ENCODE assay signal across 14 cellular contexts in genomic region chr2:160893581-160893980, GRCh38.
A peak's percentile ranks its signal among the peaks of the same experiment; 100 is the strongest.
DNase-seq lines count a peak whose midpoint lies in the region; ATAC-seq and TF ChIP-seq lines count a peak whose summit lies in the region.
"Had no signal": no experiment of that assay in that cellular context is flagged by ENCODE, and none has a peak within 500 bp of the region (broad histone marks: within the 10 kb centered on the region; RNA-seq: fewer than 3 reads in every experiment).

No MANE protein-coding gene starts in this region.

- no peak overlapping the region for H2AK5ac ChIP-seq in neuronal stem cell (ENCODE audit: low read depth, low read length)

- peak; percentile 56 for DNase-seq in Right ventricle myocardium superior
- DNase-seq in right atrium auricular region (ENCODE audit: low spot score): no peak
- peak; percentile 33 for DNase-seq in left ventricle myocardium inferior
- no peak for DNase-seq in neuronal stem cell (ENCODE audit: low spot score)
- no peak for DNase-seq in AG08395 (ENCODE audit: low spot score)
- DNase-seq in stimulated activated CD4-positive, alpha-beta T cell treated with anti-CD3 and anti-CD28 coated beads, Interleukin-1b, Interleukin-23, amount 100 ng/mL, for 48 hours: no peak
- DNase-seq: 8988T; Calu3; CD8-positive, alpha-beta T cell; DMS79 treated with DMSO at 0.1 percent for 48 hours had no signal

- H2BK120ac ChIP-seq in neuronal stem cell (ENCODE audit: low read depth, low read length): no peak overlapping the region

- H3K36me3 ChIP-seq in right atrium auricular region (no peaks in the 10 kb centered on the region), left ventricle myocardium inferior (no peaks in the 10 kb centered on the region), neuronal stem cell (replicated peaks in 1 of 2; ENCODE audit: control insufficient read depth in 2 of 2, insufficient read depth in 2 of 2, low read length in 2 of 2) (no peaks in the 10 kb centered on the region)
- H3K36me3 ChIP-seq: BLaER1 treated with 17β-estradiol and CSF1 and Interleukin-3, amounts not matched to agents 10 nM and 100 nM; HAP-1 had no signal

- intact Hi-C loops in Right ventricle myocardium superior (cut with DNase I) (no loop called here), left ventricle myocardium inferior (cut with micrococcal nuclease) (no loop called here)

- peak overlapping the region; percentile 66 for H2BK5ac ChIP-seq in neuronal stem cell (ENCODE audit: low read length)

- H2BK15ac ChIP-seq in neuronal stem cell (ENCODE audit: low read length): no peak overlapping the region

- no peak overlapping the region for H3K14ac ChIP-seq in neuronal stem cell (ENCODE audit: low read length)

- no peak overlapping the region for H3K4me2 ChIP-seq in neuronal stem cell (ENCODE audit: insufficient read depth, low read length, poor library complexity, severe bottlenecking)
- H3K4me2 ChIP-seq: BLaER1 treated with 17β-estradiol and CSF1 and Interleukin-3, amounts not matched to agents 10 nM and 100 nM had no signal

- no peak overlapping the region for H2BK12ac ChIP-seq in neuronal stem cell (ENCODE audit: low read length)

- H3K18ac ChIP-seq in neuronal stem cell (ENCODE audit: low read length): no peak overlapping the region

- H3K4ac ChIP-seq in neuronal stem cell (ENCODE audit: low read length): no peak overlapping the region

- no peak overlapping the region for H2AFZ ChIP-seq in neuronal stem cell (ENCODE audit: low read length)

- no peak overlapping the region for H3K9ac ChIP-seq in neuronal stem cell (ENCODE audit: low read depth, low read length, poor library complexity)
- H3K9ac ChIP-seq: BLaER1 treated with 17β-estradiol and CSF1 and Interleukin-3, amounts not matched to agents 10 nM and 100 nM had no signal

- ATAC-seq in Right ventricle myocardium superior (ENCODE audit: poor library complexity): peak; percentile 59
- ATAC-seq in GM18520 (IDR thresholded peaks at IDR 0.05; ENCODE audit: unreplicated experiment): no peak
- ATAC-seq: CD8-positive, alpha-beta T cell; GM12878 had no signal

- no peak overlapping the region for H4K91ac ChIP-seq in neuronal stem cell (ENCODE audit: low read depth, low read length, poor library complexity)

- H3K27me3 ChIP-seq in right atrium auricular region (no peaks in the 10 kb centered on the region), left ventricle myocardium inferior (ENCODE audit: low read depth) (no peaks in the 10 kb centered on the region), neuronal stem cell (ENCODE audit: control insufficient read depth in 3 of 3, insufficient read depth in 3 of 3, low read depth in 1 of 3, low read length in 3 of 3) (no peaks in the 10 kb centered on the region)
- H3K27me3 ChIP-seq: BLaER1 treated with 17β-estradiol and CSF1 and Interleukin-3, amounts not matched to agents 10 nM and 100 nM had no signal

- no peak overlapping the region for H3K4me3 ChIP-seq in right atrium auricular region
- H3K4me3 ChIP-seq in left ventricle myocardium inferior: no peak overlapping the region
- no peak overlapping the region for H3K4me3 ChIP-seq in neuronal stem cell (ENCODE audit: low read length in 2 of 2)
- H3K4me3 ChIP-seq: BLaER1 treated with 17β-estradiol and CSF1 and Interleukin-3, amounts not matched to agents 10 nM and 100 nM; GM12878; HAP-1 had no signal

- no peak overlapping the region for H4K8ac ChIP-seq in neuronal stem cell (ENCODE audit: low read depth, low read length)

- H3K4me1 ChIP-seq in right atrium auricular region: peaks cover 0 to 13% of the 10 kb centered on the region in 2 donors
- peaks cover 10% of the 10 kb centered on the region for H3K4me1 ChIP-seq in left ventricle myocardium inferior
- H3K4me1 ChIP-seq in neuronal stem cell (ENCODE audit: control insufficient read depth in 2 of 2, insufficient read depth in 1 of 2, low read depth in 1 of 2, low read length in 2 of 2): peaks cover 0 to 2% of the 10 kb centered on the region in 2 donors
- H3K4me1 ChIP-seq: HAP-1 had no signal

- H3K23ac ChIP-seq in neuronal stem cell (ENCODE audit: low read depth, low read length, poor library complexity): no peak overlapping the region

- H3K79me1 ChIP-seq in neuronal stem cell (ENCODE audit: low read depth, low read length): no peaks in the 10 kb centered on the region

- no peaks in the 10 kb centered on the region for H3K9me3 ChIP-seq in right atrium auricular region
- peaks cover 10% of the 10 kb centered on the region for H3K9me3 ChIP-seq in left ventricle myocardium inferior (replicated peaks)
- H3K9me3 ChIP-seq in neuronal stem cell (replicated peaks in 1 of 2; ENCODE audit: control insufficient read depth in 2 of 2, insufficient read depth in 1 of 2, low read depth in 1 of 2, low read length in 2 of 2): peaks cover 0 to 3% of the 10 kb centered on the region in 2 donors
- H3K9me3 ChIP-seq: HAP-1 had no signal

- H3K27ac ChIP-seq in right atrium auricular region (no peak overlapping the region), left ventricle myocardium inferior (replicated peaks) (no peak overlapping the region), neuronal stem cell (replicated peaks; ENCODE audit: low read length) (no peak overlapping the region)
- H3K27ac ChIP-seq: BLaER1 treated with 17β-estradiol and CSF1 and Interleukin-3, amounts not matched to agents 10 nM and 100 nM had no signal

- TF ChIP-seq CTCF in right atrium auricular region (IDR thresholded peaks at IDR 0.05): no peak
- TF ChIP-seq CTCF in left ventricle myocardium inferior (IDR thresholded peaks at IDR 0.05; ENCODE audit: borderline replicate concordance): no peak

- WGBS in neuronal stem cell (ENCODE audit: extremely low coverage in 2 of 2, insufficient read length in 2 of 2, insufficient replicate concordance in 1 of 2), 2 donors: no CpG with 5 or more reads among the region's 8 CpGs

Comparison
In these comparisons a context has a peak if more than half of its experiments do, and no peak if none do; other contexts are left out.
1. DNase-seq: peak in Right ventricle myocardium superior (single experiment) and left ventricle myocardium inferior (single experiment); none in right atrium auricular region (single experiment), neuronal stem cell (single experiment), AG08395 (single experiment) and stimulated activated CD4-positive, alpha-beta T cell treated with anti-CD3 and anti-CD28 coated beads, Interleukin-1b, Interleukin-23, amount 100 ng/mL, for 48 hours (single experiment).